1 cellular context compared by ENCODE assay signal in genomic region chr22:41178425-41178975, GRCh38.
TF ChIP-seq lines count a peak whose summit lies in the region.

No MANE protein-coding gene starts in this region.

TF ChIP-seq in endothelial cell of umbilical vein, 7 proteins besides CTCF, POLR2A, EP300 and RAD21:
- TF ChIP-seq EZH2 (IDR thresholded peaks at IDR 0.05; ENCODE audit: borderline replicate concordance, low read depth, low read length, severe bottlenecking) (no peak), JUN (IDR thresholded peaks at IDR 0.05; ENCODE audit: borderline replicate concordance, insufficient read depth, insufficient read length, low read depth) (no peak), MYC (IDR thresholded peaks at IDR 0.05; ENCODE audit: low read depth, low read length) (no peak), POLR2AphosphoS5 (IDR thresholded peaks at IDR 0.05; ENCODE audit: insufficient read depth, low read depth, low read length) (no peak)
- TF ChIP-seq, protein P1, sequence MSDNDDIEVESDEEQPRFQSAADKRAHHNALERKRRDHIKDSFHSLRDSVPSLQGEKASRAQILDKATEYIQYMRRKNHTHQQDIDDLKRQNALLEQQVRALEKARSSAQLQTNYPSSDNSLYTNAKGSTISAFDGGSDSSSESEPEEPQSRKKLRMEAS (IDR thresholded peaks at IDR 0.05; ENCODE audit: insufficient read depth, insufficient read length) = no peak
